ENCODE assay signal across 21 cellular contexts in the genomic region with DNA sequence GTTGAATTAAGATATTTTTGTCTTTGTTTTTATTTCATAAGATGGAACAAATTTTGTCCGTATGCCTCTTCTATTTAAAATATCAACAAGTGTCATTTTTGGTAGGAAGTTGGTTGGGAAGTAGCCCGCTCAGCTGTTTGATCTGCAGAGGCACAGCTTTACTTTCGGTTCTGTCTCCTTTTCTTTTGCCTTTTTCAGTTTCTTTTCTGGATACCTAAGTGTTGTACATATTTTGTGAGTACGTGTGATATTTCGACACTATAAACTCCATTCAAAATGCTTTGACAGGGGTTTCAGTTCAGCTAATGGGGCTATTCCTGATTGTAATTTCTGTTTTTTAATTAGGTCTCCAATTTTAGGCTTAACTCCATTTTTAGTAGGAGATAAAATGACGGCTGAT.
"Had no signal": no experiment of that assay in that cellular context is flagged by ENCODE, and none has a peak within 500 bp of the region (broad histone marks: within the 10 kb centered on the region; RNA-seq: fewer than 3 reads in every experiment).

No MANE protein-coding gene starts in this region.

- H3K27me3 ChIP-seq: adrenal gland, dorsolateral prefrontal cortex, neutrophil, ovary, thyroid gland had no signal

- H3K27ac ChIP-seq: adrenal gland, dorsolateral prefrontal cortex, left ventricle myocardium inferior, neutrophil, ovary, prostate gland, thyroid gland had no signal

- H3K4me3 ChIP-seq: adrenal gland, dorsolateral prefrontal cortex, left ventricle myocardium inferior, ovary, prostate gland, thyroid gland had no signal

- H3K4me1 ChIP-seq: adrenal gland, left ventricle myocardium inferior, prostate gland, thyroid gland had no signal

- ATAC-seq: activated CD4-positive, alpha-beta T cell treated with anti-CD3 and anti-CD28 coated beads for 36 hours; activated T-cell treated with anti-CD3 and anti-CD28 coated beads, Interleukin-2, amount 50 U/mL, for 4 hours; effector memory CD8-positive, alpha-beta T cell; esophagus mucosa had no signal

- H3K36me3 ChIP-seq: adrenal gland, left ventricle myocardium inferior, neutrophil, ovary, prostate gland, thyroid gland had no signal

- DNase-seq: activated B cell treated with CpG ODN at 0.5 μM for 24 hours; activated CD4-positive, alpha-beta T cell treated with anti-CD3 and anti-CD28 coated beads for 36 hours; activated CD4-positive, alpha-beta T cell treated with anti-CD3 and anti-CD28 coated beads, Interleukin-2, amount 50 U/mL, for 4 hours; activated CD8-positive, alpha-beta memory T cell treated with anti-CD3 and anti-CD28 coated beads, Interleukin-2, amount 50 U/mL, for 48 hours; activated naive CD4-positive, alpha-beta T cell; activated T-cell treated with anti-CD3 and anti-CD28 coated beads, Interleukin-2, amount 50 U/mL, for 4 hours; adrenal gland; dorsolateral prefrontal cortex; effector memory CD8-positive, alpha-beta T cell; foreskin melanocyte; glutamatergic neuron; hippocampal formation; left ventricle myocardium inferior; ovary; stimulated activated CD4-positive, alpha-beta T cell treated with anti-CD3 and anti-CD28 coated beads, Interleukin-12 subunit alpha, Interleukin-12 subunit beta, amount 100 ng/mL, for 4 hours; stimulated activated CD4-positive, alpha-beta T cell treated with anti-CD3 and anti-CD28 coated beads, Interleukin-1b, Interleukin-23, amount 100 ng/mL, for 48 hours; substantia nigra; thyroid gland had no signal

- H3K9me3 ChIP-seq: adrenal gland, neutrophil, ovary, prostate gland, thyroid gland had no signal
